1 cellular context compared by ENCODE assay signal in the genomic region with DNA sequence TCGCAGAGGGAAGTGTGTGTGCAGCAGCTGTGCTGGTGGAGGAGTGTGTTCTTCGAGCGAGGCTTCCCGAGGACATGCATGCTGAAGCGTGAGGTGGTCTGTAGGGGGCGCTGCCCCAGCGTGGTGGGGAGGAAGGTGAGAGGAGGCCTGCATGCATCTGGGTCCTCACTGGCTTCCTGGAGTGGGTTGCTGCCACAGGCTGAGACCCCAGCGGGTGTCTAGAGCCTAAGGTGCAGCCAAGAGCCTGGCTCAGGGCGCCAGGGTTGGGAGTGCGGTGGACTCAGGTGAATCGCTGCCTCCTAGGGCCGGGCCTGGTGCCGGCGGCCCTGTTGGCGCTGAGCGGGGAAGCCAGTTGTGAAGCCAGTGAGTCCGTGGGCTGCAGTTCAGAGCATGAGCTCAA.
TF ChIP-seq lines count a peak whose summit lies in the region.

No MANE protein-coding gene starts in this region.

TF ChIP-seq in K562, 482 proteins besides CTCF, POLR2A, EP300 and RAD21:
- TF ChIP-seq, protein P1, sequence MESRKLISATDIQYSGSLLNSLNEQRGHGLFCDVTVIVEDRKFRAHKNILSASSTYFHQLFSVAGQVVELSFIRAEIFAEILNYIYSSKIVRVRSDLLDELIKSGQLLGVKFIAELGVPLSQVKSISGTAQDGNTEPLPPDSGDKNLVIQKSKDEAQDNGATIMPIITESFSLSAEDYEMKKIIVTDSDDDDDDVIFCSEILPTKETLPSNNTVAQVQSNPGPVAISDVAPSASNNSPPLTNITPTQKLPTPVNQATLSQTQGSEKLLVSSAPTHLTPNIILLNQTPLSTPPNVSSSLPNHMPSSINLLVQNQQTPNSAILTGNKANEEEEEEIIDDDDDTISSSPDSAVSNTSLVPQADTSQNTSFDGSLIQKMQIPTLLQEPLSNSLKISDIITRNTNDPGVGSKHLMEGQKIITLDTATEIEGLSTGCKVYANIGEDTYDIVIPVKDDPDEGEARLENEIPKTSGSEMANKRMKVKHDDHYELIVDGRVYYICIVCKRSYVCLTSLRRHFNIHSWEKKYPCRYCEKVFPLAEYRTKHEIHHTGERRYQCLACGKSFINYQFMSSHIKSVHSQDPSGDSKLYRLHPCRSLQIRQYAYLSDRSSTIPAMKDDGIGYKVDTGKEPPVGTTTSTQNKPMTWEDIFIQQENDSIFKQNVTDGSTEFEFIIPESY (CRISPR knock-in tag; IDR thresholded peaks at IDR 0.05), result peak; percentile 99
- TF ChIP-seq ZNF263 (CRISPR knock-in tag; IDR thresholded peaks at IDR 0.05; ENCODE audit: borderline replicate concordance), result peak; percentile 33; the same call in 1 of the 2 replicates
- TF ChIP-seq, protein P2, sequence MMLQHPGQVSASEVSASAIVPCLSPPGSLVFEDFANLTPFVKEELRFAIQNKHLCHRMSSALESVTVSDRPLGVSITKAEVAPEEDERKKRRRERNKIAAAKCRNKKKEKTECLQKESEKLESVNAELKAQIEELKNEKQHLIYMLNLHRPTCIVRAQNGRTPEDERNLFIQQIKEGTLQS (IDR thresholded peaks at IDR 0.05), result peak; percentile 51
- TF ChIP-seq, protein P2 (CRISPR knock-in tag; conservative IDR thresholded peaks at IDR 0.05), result no peak
- TF ChIP-seq TAF7 (tag; IDR thresholded peaks at IDR 0.05), result no peak
- TF ChIP-seq POLR2G (IDR thresholded peaks at IDR 0.05; ENCODE audit: low read depth, low read length), result peak; percentile 57
- TF ChIP-seq HMGN3 (IDR thresholded peaks at IDR 0.05; ENCODE audit: borderline replicate concordance, extremely low read depth, insufficient read length, low read depth, low read length), result peak; percentile 41
- TF ChIP-seq, protein P3, sequence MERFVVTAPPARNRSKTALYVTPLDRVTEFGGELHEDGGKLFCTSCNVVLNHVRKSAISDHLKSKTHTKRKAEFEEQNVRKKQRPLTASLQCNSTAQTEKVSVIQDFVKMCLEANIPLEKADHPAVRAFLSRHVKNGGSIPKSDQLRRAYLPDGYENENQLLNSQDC (CRISPR knock-in tag; IDR thresholded peaks at IDR 0.05), result no peak
- TF ChIP-seq RBFOX2 (IDR thresholded peaks at IDR 0.05; ENCODE audit: low read depth, low read length), result peak; percentile 34
- no peak for TF ChIP-seq GABPA (tag; conservative IDR thresholded peaks at IDR 0.05; ENCODE audit: low read depth)
TF ChIP-seq in K562: peak in this region for 6.
